ENCODE assay signal across 21 cellular contexts in the genomic region with DNA sequence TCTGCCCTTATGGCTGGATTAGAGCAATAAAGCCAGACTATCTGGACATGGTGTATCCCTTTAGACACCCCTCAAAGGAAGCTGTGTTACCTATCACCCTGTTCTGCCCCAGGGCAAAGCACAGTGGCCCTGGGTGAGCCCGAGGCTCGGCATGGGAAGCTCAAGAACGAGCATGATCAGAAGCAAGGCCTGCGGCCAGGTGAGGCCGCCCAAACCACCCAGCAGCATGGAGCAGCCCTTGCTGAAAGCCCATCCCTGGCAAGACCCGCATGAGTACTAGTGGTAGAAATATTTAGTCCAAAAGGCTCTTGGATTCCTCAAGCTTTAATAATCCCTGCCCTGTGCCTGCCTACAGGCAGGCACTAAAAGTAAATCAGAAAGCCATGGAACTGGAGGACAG.
"Had no signal": no experiment of that assay in that cellular context is flagged by ENCODE, and none has a peak within 500 bp of the region (broad histone marks: within the 10 kb centered on the region; RNA-seq: fewer than 3 reads in every experiment).

No MANE protein-coding gene starts in this region.

- H3K9me3 ChIP-seq: neutrophil, right lobe of liver, suprapubic skin, transverse colon had no signal

- H3K79me2 ChIP-seq: parathyroid adenoma had no signal

- H3K36me3 ChIP-seq: neutrophil, right lobe of liver, suprapubic skin, transverse colon had no signal

- H3K9ac ChIP-seq: parathyroid adenoma had no signal

- H3K27ac ChIP-seq: coronary artery, neutrophil, parathyroid adenoma, right lobe of liver, suprapubic skin, transverse colon had no signal

- H3K4me1 ChIP-seq: parathyroid adenoma, right lobe of liver, suprapubic skin, transverse colon had no signal

- DNase-seq: dermis blood vessel endothelial cell; effector memory CD8-positive, alpha-beta T cell; erythroblast; hypothalamus; immature natural killer cell; left ventricle myocardium superior; natural killer cell; right lobe of liver; small intestine; stimulated activated CD4-positive, alpha-beta T cell treated with anti-CD3 and anti-CD28 coated beads, Interleukin-12 subunit alpha, Interleukin-12 subunit beta, amount 100 ng/mL, for 4 hours; stimulated activated CD4-positive, alpha-beta T cell treated with anti-CD3 and anti-CD28 coated beads, Interleukin-1b, Interleukin-23, amount 100 ng/mL, for 48 hours; stimulated activated CD4-positive, alpha-beta T cell treated with anti-CD3 and anti-CD28 coated beads, Interleukin-4, amount 100 ng/mL, for 1 hour; stimulated activated CD8-positive, alpha-beta memory T cell treated with anti-CD3 and anti-CD28 coated beads, Interleukin-4, amount 100 ng/mL, for 48 hours; stimulated activated naive CD4-positive, alpha-beta T cell; stimulated activated naive CD8-positive, alpha-beta T cell treated with anti-CD3 and anti-CD28 coated beads, Interleukin-15, amount 100 ng/mL, for 72 hours; transverse colon had no signal

- H3K4me3 ChIP-seq: coronary artery, lung, right lobe of liver, suprapubic skin, transverse colon had no signal

- H3K27me3 ChIP-seq: neutrophil, transverse colon had no signal

- H2AFZ ChIP-seq: parathyroid adenoma had no signal
